In the genomic region with DNA sequence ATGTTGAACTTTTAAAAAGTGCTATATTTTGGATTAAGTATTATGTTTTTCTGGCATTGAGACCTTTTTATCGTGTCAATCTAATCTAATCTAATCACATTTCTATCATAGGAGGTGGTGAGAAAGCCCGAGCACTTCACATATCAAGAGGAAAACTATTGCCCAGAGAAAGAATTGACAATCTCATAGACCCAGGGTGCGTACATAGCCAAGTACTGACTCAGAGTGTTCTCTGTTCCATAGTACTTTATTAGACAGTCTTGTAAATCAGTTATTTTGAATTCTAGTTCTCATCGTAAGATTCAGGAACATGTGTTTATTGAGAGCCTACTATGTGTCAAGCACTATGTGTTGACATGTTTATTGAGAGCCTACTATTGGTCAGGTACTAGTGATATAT, we compare ENCODE assay signal across 15 cellular contexts. TPM values are rescaled to one million over a fixed set of nuclear protein-coding genes. Genes with fewer than 3 reads are reported as not detected.
A peak's percentile ranks its signal among the peaks of the same experiment; 100 is the strongest.
DNase-seq lines count a peak whose midpoint lies in the region; ATAC-seq and TF ChIP-seq lines count a peak whose summit lies in the region.
"Had no signal": no experiment of that assay in that cellular context is flagged by ENCODE, and none has a peak within 500 bp of the region (broad histone marks: within the 10 kb centered on the region; RNA-seq: fewer than 3 reads in every experiment).

No MANE protein-coding gene starts in this region.

- ATAC-seq in activated naive CD4-positive, alpha-beta T cell treated with anti-CD3 and anti-CD28 coated beads, Interleukin-2, amount 50 U/mL, for 72 hours, result no peak
- no peak for ATAC-seq in T-helper 17 cell
- no peak for ATAC-seq in HG03460 (IDR thresholded peaks at IDR 0.05; ENCODE audit: unreplicated experiment)
- ATAC-seq: GM12878 had no signal

- TF ChIP-seq CTCF in brain microvascular endothelial cell (IDR thresholded peaks at IDR 0.05; ENCODE audit: low read depth, low read length, missing control alignments) (no peak), osteoblast (IDR thresholded peaks at IDR 0.05; ENCODE audit: extremely low read depth, low read depth, low read length) (no peak)

- H2AFZ ChIP-seq in osteoblast (ENCODE audit: low read length), result no peak overlapping the region
- H2AFZ ChIP-seq: GM23248 had no signal

- in situ Hi-C loops in brain microvascular endothelial cell (cut with HindIII; ENCODE audit: low pct_ligation_motif_present, low sequenced_read_pairs), result no loop called here

- H4K20me1 ChIP-seq in osteoblast (ENCODE audit: insufficient read depth, low read length), result peaks cover 4% of the 10 kb centered on the region

- H3K27me3 Mint-ChIP-seq in T-helper 17 cell, result no peaks in the 10 kb centered on the region
- H3K27me3 Mint-ChIP-seq: B cell; CD4-positive, alpha-beta T cell had no signal

- H3K27ac ChIP-seq in brain microvascular endothelial cell (no peak overlapping the region), osteoblast (ENCODE audit: low read depth, low read length) (no peak overlapping the region)
- H3K27ac ChIP-seq: GM23248, HL-60 had no signal

- H3K4me2 ChIP-seq in osteoblast (ENCODE audit: insufficient read depth, low read length), result no peak overlapping the region

- H3K79me2 ChIP-seq in osteoblast (ENCODE audit: insufficient read depth, low read length), result no peaks in the 10 kb centered on the region

- H3K36me3 ChIP-seq in brain microvascular endothelial cell (replicated peaks) (peaks cover 10% of the 10 kb centered on the region), osteoblast (ENCODE audit: insufficient read depth, low read length) (peaks cover 25% of the 10 kb centered on the region)

- no peak for DNase-seq in activated naive CD4-positive, alpha-beta T cell treated with anti-CD3 and anti-CD28 coated beads, Interleukin-2, amount 50 U/mL, for 72 hours (ENCODE audit: low spot score in 2 of 2)
- no peak for DNase-seq in activated naive CD4-positive, alpha-beta T cell treated with Interleukin-2 at 50 U/mL for 16 hours
- no peak for DNase-seq in T-helper 17 cell
- DNase-seq in brain microvascular endothelial cell, result peak; percentile 14
- peak; percentile 54 for DNase-seq in osteoblast (ENCODE audit: insufficient read length, low spot score, missing footprints)
- no peak for DNase-seq in HCEC 1CT
- DNase-seq in COR-L47 (lab: John Stamatoyannopoulos, UW), result no peak
- DNase-seq: C1 segment of cervical spinal cord; CD4-positive, alpha-beta T cell; DMS79; GM23248 had no signal

- H3K4me3 ChIP-seq in brain microvascular endothelial cell (ENCODE audit: low read depth, low read length) (no peak overlapping the region), osteoblast (ENCODE audit: insufficient read depth, low read length) (no peak overlapping the region)
- H3K4me3 ChIP-seq: GM12878, GM23248 had no signal

- no peak overlapping the region for H3K4me3 Mint-ChIP-seq in T-helper 17 cell
- H3K4me3 Mint-ChIP-seq: B cell; CD4-positive, alpha-beta T cell had no signal

- H3K36me3 Mint-ChIP-seq in activated naive CD4-positive, alpha-beta T cell treated with anti-CD3 and anti-CD28 coated beads, Interleukin-2, amount 50 U/mL, for 72 hours, result peaks cover 14 to 42% of the 10 kb centered on the region in 2 donors
- H3K36me3 Mint-ChIP-seq in T-helper 17 cell (ENCODE audit: low read depth), result peaks cover 8% of the 10 kb centered on the region

- no peaks in the 10 kb centered on the region for H3K27me3 ChIP-seq in brain microvascular endothelial cell (replicated peaks)
- H3K27me3 ChIP-seq in osteoblast (ENCODE audit: insufficient read depth, low read length), result no peaks in the 10 kb centered on the region

- peak overlapping the region; percentile 74 to 81 for H3K27ac Mint-ChIP-seq in activated naive CD4-positive, alpha-beta T cell treated with anti-CD3 and anti-CD28 coated beads, Interleukin-2, amount 50 U/mL, for 72 hours
- peak overlapping the region; percentile 79 for H3K27ac Mint-ChIP-seq in T-helper 17 cell
- H3K27ac Mint-ChIP-seq: B cell; CD4-positive, alpha-beta T cell had no signal

- H3K9me3 ChIP-seq in T-helper 17 cell (ENCODE audit: control insufficient read depth, low read length, poor library complexity, severe bottlenecking) (no peaks in the 10 kb centered on the region), osteoblast (ENCODE audit: low read depth, low read length) (no peaks in the 10 kb centered on the region)

- no peaks in the 10 kb centered on the region for H3K9me3 Mint-ChIP-seq in activated naive CD4-positive, alpha-beta T cell treated with anti-CD3 and anti-CD28 coated beads, Interleukin-2, amount 50 U/mL, for 72 hours
- H3K9me3 Mint-ChIP-seq: CD4-positive, alpha-beta T cell had no signal

- peaks cover 15% of the 10 kb centered on the region for H3K4me1 Mint-ChIP-seq in T-helper 17 cell

- H3K4me1 ChIP-seq in osteoblast (ENCODE audit: insufficient read depth, low read length), result peaks cover 14% of the 10 kb centered on the region

RNA-seq across cellular contexts. Expression of gene MCCC2, which starts 9.0 kb away (rescaled TPM):
- 10 to 100 TPM; 55.0 to 57.6 TPM for total RNA-seq in activated naive CD4-positive, alpha-beta T cell treated with anti-CD3 and anti-CD28 coated beads, Interleukin-2, amount 50 U/mL, for 72 hours
- total RNA-seq in T-helper 17 cell (10 to 100 TPM; 27.9 to 30.1 TPM), osteoblast (24.8 and 28.2 TPM in 2 replicates)

Comparison
In these comparisons a context has a peak if more than half of its experiments do, and no peak if none do; other contexts are left out.
1. DNase-seq: peak in brain microvascular endothelial cell (single experiment) and osteoblast (single experiment); none in activated naive CD4-positive, alpha-beta T cell treated with anti-CD3 and anti-CD28 coated beads, Interleukin-2, amount 50 U/mL, for 72 hours (0 of 2), activated naive CD4-positive, alpha-beta T cell treated with Interleukin-2 at 50 U/mL for 16 hours (single experiment), T-helper 17 cell (0 of 3), HCEC 1CT (single experiment) and COR-L47 (single experiment).